In the genomic region with DNA sequence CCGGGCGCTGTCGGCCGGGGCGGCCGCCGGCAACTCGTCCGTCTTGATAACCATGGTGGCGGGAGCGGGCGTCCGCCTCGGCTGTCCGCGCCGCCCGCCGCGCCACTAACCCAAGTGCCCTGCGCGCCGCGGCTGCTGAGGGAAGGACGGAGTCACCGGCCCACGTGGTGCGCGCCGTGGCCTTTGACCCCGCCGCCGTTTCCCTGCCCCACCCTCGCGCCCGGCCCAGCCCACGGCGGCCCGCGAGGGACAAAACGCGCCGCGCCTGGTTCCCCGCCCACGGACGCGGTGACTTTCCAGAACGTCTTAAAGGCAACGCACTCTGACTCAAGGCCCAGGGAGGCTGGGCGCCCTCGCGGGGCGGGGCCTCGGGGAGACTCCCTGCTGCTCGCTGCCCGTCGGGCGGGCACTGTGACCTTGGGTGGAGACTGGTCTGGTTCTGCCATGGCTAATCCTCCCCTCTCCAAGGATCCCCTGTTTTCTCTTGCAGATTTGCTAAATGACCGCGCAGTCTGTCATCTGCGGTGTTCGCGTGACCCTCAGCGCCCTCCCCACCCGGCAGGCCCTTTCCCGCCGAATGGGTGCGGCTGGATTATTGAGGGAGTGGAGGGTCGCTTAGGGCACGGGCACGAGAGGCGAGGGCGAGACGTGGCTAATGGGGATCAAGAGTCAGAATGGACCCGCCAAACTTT, we compare ENCODE assay signal across 8 cellular contexts. TPM values are rescaled to one million over a fixed set of nuclear protein-coding genes. Genes with fewer than 3 reads are reported as not detected.
DNase-seq lines count a peak whose midpoint lies in the region; ATAC-seq and TF ChIP-seq lines count a peak whose summit lies in the region.

A gene with protein sequence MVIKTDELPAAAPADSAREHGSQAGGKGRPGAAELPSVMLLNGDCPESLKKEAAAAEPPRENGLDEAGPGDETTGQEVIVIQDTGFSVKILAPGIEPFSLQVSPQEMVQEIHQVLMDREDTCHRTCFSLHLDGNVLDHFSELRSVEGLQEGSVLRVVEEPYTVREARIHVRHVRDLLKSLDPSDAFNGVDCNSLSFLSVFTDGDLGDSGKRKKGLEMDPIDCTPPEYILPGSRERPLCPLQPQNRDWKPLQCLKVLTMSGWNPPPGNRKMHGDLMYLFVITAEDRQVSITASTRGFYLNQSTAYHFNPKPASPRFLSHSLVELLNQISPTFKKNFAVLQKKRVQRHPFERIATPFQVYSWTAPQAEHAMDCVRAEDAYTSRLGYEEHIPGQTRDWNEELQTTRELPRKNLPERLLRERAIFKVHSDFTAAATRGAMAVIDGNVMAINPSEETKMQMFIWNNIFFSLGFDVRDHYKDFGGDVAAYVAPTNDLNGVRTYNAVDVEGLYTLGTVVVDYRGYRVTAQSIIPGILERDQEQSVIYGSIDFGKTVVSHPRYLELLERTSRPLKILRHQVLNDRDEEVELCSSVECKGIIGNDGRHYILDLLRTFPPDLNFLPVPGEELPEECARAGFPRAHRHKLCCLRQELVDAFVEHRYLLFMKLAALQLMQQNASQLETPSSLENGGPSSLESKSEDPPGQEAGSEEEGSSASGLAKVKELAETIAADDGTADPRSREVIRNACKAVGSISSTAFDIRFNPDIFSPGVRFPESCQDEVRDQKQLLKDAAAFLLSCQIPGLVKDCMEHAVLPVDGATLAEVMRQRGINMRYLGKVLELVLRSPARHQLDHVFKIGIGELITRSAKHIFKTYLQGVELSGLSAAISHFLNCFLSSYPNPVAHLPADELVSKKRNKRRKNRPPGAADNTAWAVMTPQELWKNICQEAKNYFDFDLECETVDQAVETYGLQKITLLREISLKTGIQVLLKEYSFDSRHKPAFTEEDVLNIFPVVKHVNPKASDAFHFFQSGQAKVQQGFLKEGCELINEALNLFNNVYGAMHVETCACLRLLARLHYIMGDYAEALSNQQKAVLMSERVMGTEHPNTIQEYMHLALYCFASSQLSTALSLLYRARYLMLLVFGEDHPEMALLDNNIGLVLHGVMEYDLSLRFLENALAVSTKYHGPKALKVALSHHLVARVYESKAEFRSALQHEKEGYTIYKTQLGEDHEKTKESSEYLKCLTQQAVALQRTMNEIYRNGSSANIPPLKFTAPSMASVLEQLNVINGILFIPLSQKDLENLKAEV (N-terminal part only) (minus strand): TSS at position 157 of the 692 bp plus-strand sequence. CDS start 103 bp downstream, at position 54.

- peak within 1 kb of the TSS; percentile 87 for H3K14ac ChIP-seq in IMR-90 (replicated peaks; ENCODE audit: low read depth, low read length)

- H3K4ac ChIP-seq in IMR-90 (ENCODE audit: low read depth, low read length), result peak within 1 kb of the TSS; percentile 94

- H3K9me2 ChIP-seq in PC-9 (ENCODE audit: insufficient read depth), result no peaks in the 10 kb centered on the region

- WGBS in IMR-90 (ENCODE audit: extremely low coverage in 2 of 2, insufficient read length in 1 of 2), 2 experiments, result 2% methylated on average over 38 of the region's 76 CpGs; no CpG with 5 or more reads in 1 of the 2 experiments

- H2BK120ac ChIP-seq in IMR-90 (ENCODE audit: low read depth, low read length), result peak within 1 kb of the TSS; percentile 84

- peak within 1 kb of the TSS; percentile 91 for H3K23ac ChIP-seq in IMR-90 (ENCODE audit: low read depth, low read length)

- H4K20me1 ChIP-seq in IMR-90 (ENCODE audit: insufficient read depth, low read length) (peaks cover 42% of the 10 kb centered on the region), PC-9 (ENCODE audit: insufficient read depth) (peaks cover 42% of the 10 kb centered on the region)

- H3K9me3 ChIP-seq in IMR-90 (ENCODE audit: control insufficient read depth, insufficient read depth, low read length) (no peaks in the 10 kb centered on the region), PC-9 (ENCODE audit: insufficient read depth, low read depth) (no peaks in the 10 kb centered on the region), mucosa of stomach (ENCODE audit: control insufficient read depth, low read length) (no peaks in the 10 kb centered on the region)

- H3K27me3 ChIP-seq in IMR-90 (ENCODE audit: control insufficient read depth, insufficient read depth, low read length), result no peaks in the 10 kb centered on the region
- H3K27me3 ChIP-seq in PC-9 (ENCODE audit: insufficient read depth, low read depth), result no peaks in the 10 kb centered on the region
- no peaks in the 10 kb centered on the region for H3K27me3 ChIP-seq in mucosa of stomach (ENCODE audit: control insufficient read depth, insufficient read depth, low read length)

- no peak within 1 kb of the TSS for H2BK15ac ChIP-seq in IMR-90 (ENCODE audit: low read depth, low read length)

- H3K79me1 ChIP-seq in IMR-90 (ENCODE audit: low read depth in 1 of 2, low read length in 2 of 2), result peaks cover 3 to 51% of the 10 kb centered on the region in 2 experiments; a peak in 3 of 4 replicates

- H4K91ac ChIP-seq in IMR-90 (ENCODE audit: insufficient read depth, low read depth, low read length), result peak within 1 kb of the TSS; percentile 84

- no peak for TF ChIP-seq CTCF in IMR-90 (conservative IDR thresholded peaks at IDR 0.05; ENCODE audit: low read depth, low read length)
- TF ChIP-seq CTCF in PC-9 (conservative IDR thresholded peaks at IDR 0.05), result no peak

- DNase-seq in DMS153 (lab: John Stamatoyannopoulos, UW) (peak; percentile 81), IMR-90 (peak; percentile 95), PC-9 (peak; percentile 83 to 98), erythroblast (lab: John Stamatoyannopoulos, UW) (peak; percentile 98 to 99)
- peak; percentile 97 for DNase-seq in activated T-cell treated with anti-CD3 and anti-CD28 coated beads, Interleukin-2, amount 50 U/mL, for 1 hour
- DNase-seq in stimulated activated CD8-positive, alpha-beta memory T cell treated with anti-CD3 and anti-CD28 coated beads, Interleukin-4, amount 100 ng/mL, for 48 hours, result peak; percentile 98

- CTCF ChIA-PET in IMR-90 (lab: Yijun Ruan, JAX) (no interaction called here), PC-9 (lab: Charles Lee) (no interaction called here)

- H3F3A ChIP-seq in PC-9 (ENCODE audit: insufficient read depth, low read depth), result peaks cover 8% of the 10 kb centered on the region; the same call in 1 of the 2 replicates

- H3K9ac ChIP-seq in IMR-90 (ENCODE audit: low read depth, low read length), result peak within 1 kb of the TSS; percentile 59
- peak within 1 kb of the TSS; percentile 92 for H3K9ac ChIP-seq in mucosa of stomach (ENCODE audit: low read length)

- H3K4me2 ChIP-seq in IMR-90 (ENCODE audit: low read depth, low read length) (peak within 1 kb of the TSS; percentile 84), PC-9 (peak within 1 kb of the TSS; percentile 96)

- H2AFZ ChIP-seq in IMR-90 (replicated peaks; ENCODE audit: low read length, poor library complexity) (peak within 1 kb of the TSS; percentile 100), PC-9 (peak within 1 kb of the TSS; percentile 16; the same call in 1 of the 2 replicates)

- H4K5ac ChIP-seq in IMR-90 (ENCODE audit: low read depth, low read length), result peak within 1 kb of the TSS; percentile 74

- peaks cover 18% of the 10 kb centered on the region for H3K4me1 ChIP-seq in IMR-90 (ENCODE audit: control insufficient read depth, insufficient read depth, low read length)
- peaks cover 27% of the 10 kb centered on the region; the same call in 1 of the 2 replicates for H3K4me1 ChIP-seq in PC-9 (replicated peaks; ENCODE audit: insufficient read depth)
- H3K4me1 ChIP-seq in mucosa of stomach (ENCODE audit: control insufficient read depth, insufficient read depth, low read length), result peaks cover 49% of the 10 kb centered on the region

- BruUV-seq in IMR-90 (replicated peaks; lab: Mats Ljungman, UMichigan) (no TSS peak), PC-9 (replicated peaks; lab: Mats Ljungman, UMichigan) (no TSS peak)

- TF ChIP-seq RAD21 in IMR-90 (IDR thresholded peaks at IDR 0.05; ENCODE audit: low read length), result 0 out of 2 replicates have a peak, but pooled peaks have one; percentile 2

- POLR2A ChIA-PET in IMR-90 (lab: Charles Lee; ENCODE audit: unreplicated experiment) (no interaction called here), PC-9 (lab: Charles Lee; ENCODE audit: unreplicated experiment) (no interaction called here)

- H3K18ac ChIP-seq in IMR-90 (ENCODE audit: low read depth, low read length), result peak within 1 kb of the TSS; percentile 31

- dilution Hi-C loops in IMR-90 (cut with HindIII; ENCODE audit: low sequenced_read_pairs, unreplicated experiment), result no loop called here

- TF ChIP-seq POLR2A in IMR-90 (IDR thresholded peaks at IDR 0.05; ENCODE audit: low read depth, low read length) (peak; percentile 91), erythroblast (IDR thresholded peaks at IDR 0.05; ENCODE audit: low read length) (peak; percentile 83)

- in situ Hi-C loops in IMR-90 (cut with MboI; ENCODE audit: low sequenced_read_pairs), result no loop called here

- no peaks in the 10 kb centered on the region for H3K36me3 ChIP-seq in IMR-90 (ENCODE audit: control insufficient read depth, insufficient read depth, low read length)
- H3K36me3 ChIP-seq in PC-9 (ENCODE audit: low read depth), result no peaks in the 10 kb centered on the region
- H3K36me3 ChIP-seq in mucosa of stomach (ENCODE audit: control insufficient read depth, insufficient read depth, low read length), result no peaks in the 10 kb centered on the region

- H4K8ac ChIP-seq in IMR-90 (ENCODE audit: low read depth in 2 of 2, low read length in 2 of 2), result peak within 1 kb of the TSS; percentile 97 to 98

- H3K4me3 ChIP-seq in IMR-90 (ENCODE audit: insufficient read depth, low read depth, low read length) (peak within 1 kb of the TSS; percentile 66), PC-9 (peak within 1 kb of the TSS; percentile 82), mucosa of stomach (ENCODE audit: low read length) (peak within 1 kb of the TSS; percentile 80)

- H3K79me2 ChIP-seq in PC-9 (ENCODE audit: low read depth), result peaks cover 45% of the 10 kb centered on the region

- peak within 1 kb of the TSS; percentile 69 for H2BK5ac ChIP-seq in IMR-90 (ENCODE audit: low read depth, low read length, poor library complexity, severe bottlenecking)

- peak within 1 kb of the TSS; percentile 96 for H2AK9ac ChIP-seq in IMR-90 (replicated peaks; ENCODE audit: low read depth, low read length, poor library complexity)

- intact Hi-C loops in IMR-90 (cut with micrococcal nuclease), result no loop called here
- intact Hi-C loops in PC-9 (cut with micrococcal nuclease; ENCODE audit: unreplicated experiment), result loop anchor here (5.0 kb wide), 1 partner anchor 926 kb away; a partner anchor contains a TSS

- H2BK20ac ChIP-seq in IMR-90 (ENCODE audit: low read depth, low read length), result peak within 1 kb of the TSS; percentile 4; the same call in 1 of the 2 replicates

- peak within 1 kb of the TSS; percentile 56 for H3K56ac ChIP-seq in IMR-90 (ENCODE audit: extremely low read depth, insufficient read depth, low read length)

- H3K9me1 ChIP-seq in IMR-90 (ENCODE audit: insufficient read depth, low read length), result peaks cover 18% of the 10 kb centered on the region

- ATAC-seq in GM21528 (IDR thresholded peaks at IDR 0.05; ENCODE audit: low FRiP score, unreplicated experiment) (peak; percentile 67), IMR-90 (ENCODE audit: low read depth) (peak; percentile 88)

- H2AK5ac ChIP-seq in IMR-90 (ENCODE audit: low read depth, low read length), result peak within 1 kb of the TSS; percentile 84

- H3K27ac ChIP-seq in IMR-90 (ENCODE audit: insufficient read depth, low read length) (peak within 1 kb of the TSS; percentile 59), PC-9 (peak within 1 kb of the TSS; percentile 63)

RNA-seq across cellular contexts. Expression of the gene that starts here (rescaled TPM):
- total RNA-seq in IMR-90 (2012; rRNA removed) (12.5 and 12.9 TPM in 2 replicates), PC-9 (2021) (142 and 165 TPM in 2 replicates)
- 42.0 and 51.0 TPM in 2 replicates for polyA plus RNA-seq in IMR-90 (2012; rRNA removed)
- 16.6 and 23.3 TPM in 2 replicates for polyA plus RNA-seq in IMR-90 (2012; cell fraction: cytosol; rRNA removed)
- 134 and 376 TPM in 2 replicates for polyA plus RNA-seq in IMR-90 (2012; cell fraction: nucleus; rRNA removed; ENCODE audit: low replicate concordance)

Comparison
In these comparisons a context has a peak if more than half of its experiments do, and no peak if none do; other contexts are left out.
1. Peak in every context shown above with its lines: DNase-seq, ATAC-seq, H3K4me3 ChIP-seq and H3K27ac ChIP-seq.
2. RNA of the gene that starts here (total RNA-seq): 142 to 165 TPM in PC-9; 12.5 to 12.9 TPM in IMR-90; every median in the first group is over 10 times any median in the second.